ENCODE assay signal across 33 cellular contexts in genomic region chr11:103656382-103656781, GRCh38.
"Had no signal": no experiment of that assay in that cellular context is flagged by ENCODE, and none has a peak within 500 bp of the region (broad histone marks: within the 10 kb centered on the region; RNA-seq: fewer than 3 reads in every experiment).

No MANE protein-coding gene starts in this region.

- DNase-seq: activated effector memory CD4-positive, alpha-beta T cell treated with anti-CD3 and anti-CD28 coated beads, Interleukin-2, amount 50 U/mL, for 16 hours; activated effector memory CD4-positive, alpha-beta T cell treated with Interleukin-2 at 50 U/mL for 16 hours; activated gamma-delta T cell; activated gamma-delta T cell treated with Interleukin-2 at 50 U/mL for 16 hours; activated naive CD4-positive, alpha-beta T cell; activated naive CD4-positive, alpha-beta T cell treated with anti-CD3 and anti-CD28 coated beads for 36 hours; activated naive CD4-positive, alpha-beta T cell treated with anti-CD3 and anti-CD28 coated beads, Interleukin-2, amount 10 ng/mL, durations not matched to agents 7 days and 5 days; activated naive CD4-positive, alpha-beta T cell treated with anti-CD3 and anti-CD28 coated beads, Interleukin-2, amount 50 U/mL, for 16 hours; activated naive CD4-positive, alpha-beta T cell treated with Interleukin-2 at 50 U/mL for 16 hours; activated naive CD8-positive, alpha-beta T cell treated with anti-CD3 and anti-CD28 coated beads for 36 hours; activated naive CD8-positive, alpha-beta T cell treated with anti-CD3 and anti-CD28 coated beads, Interleukin-2, amount 10 ng/mL, durations not matched to agents 7 days and 5 days; activated naive CD8-positive, alpha-beta T cell treated with anti-CD3 and anti-CD28 coated beads, Interleukin-2, amount 50 U/mL, for 24 hours; activated T-cell treated with anti-CD3 and anti-CD28 coated beads, Interleukin-2, amount 50 U/mL, for 24 hours; activated T-cell treated with anti-CD3 and anti-CD28 coated beads, Interleukin-2, amount 50 U/mL, for 4 hours; activated T-cell treated with anti-CD3 and anti-CD28 coated beads, Interleukin-2, amount 50 U/mL, for 48 hours; activated T-cell treated with anti-CD3 and anti-CD28 coated beads, Interleukin-2, amount 50 U/mL, for 72 hours; adrenal gland; amniotic stem cell; amygdala; anterior cingulate cortex; aorta; body of pancreas; brain microvascular endothelial cell; caudate nucleus; central memory CD4-positive, alpha-beta T cell; cerebellar nuclear complex had no signal

- H3K4me1 ChIP-seq: adrenal gland, ascending aorta, breast epithelium had no signal

- H3K27ac ChIP-seq: adrenal gland, ascending aorta, body of pancreas, brain microvascular endothelial cell, breast epithelium, cardiac muscle cell had no signal

- H3K4me3 ChIP-seq: adrenal gland, ascending aorta, body of pancreas, breast epithelium, cardiac muscle cell had no signal

- ATAC-seq: activated naive CD4-positive, alpha-beta T cell treated with anti-CD3 and anti-CD28 coated beads, Interleukin-2, amount 50 U/mL, for 72 hours; activated naive CD8-positive, alpha-beta T cell treated with anti-CD3 and anti-CD28 coated beads, Interleukin-2, amount 50 U/mL, for 24 hours; activated T-cell treated with anti-CD3 and anti-CD28 coated beads, Interleukin-2, amount 50 U/mL, for 4 hours; activated T-cell treated with anti-CD3 and anti-CD28 coated beads, Interleukin-2, amount 50 U/mL, for 72 hours; activated T-helper 17 cell treated with anti-CD3 and anti-CD28 coated beads, Interleukin-2, amount 50 U/mL, for 72 hours; body of pancreas had no signal

- FAIRE-seq: astrocyte, bronchial epithelial cell had no signal

- H3K9me3 ChIP-seq: adrenal gland, ascending aorta, body of pancreas, breast epithelium had no signal

- H3K36me3 ChIP-seq: adrenal gland, ascending aorta, brain microvascular endothelial cell, breast epithelium, cardiac muscle cell had no signal

- H3K27me3 ChIP-seq: adrenal gland, ascending aorta, body of pancreas, brain microvascular endothelial cell, breast epithelium, cardiac muscle cell had no signal
